ENCODE assay signal across 8 cellular contexts in the genomic region with DNA sequence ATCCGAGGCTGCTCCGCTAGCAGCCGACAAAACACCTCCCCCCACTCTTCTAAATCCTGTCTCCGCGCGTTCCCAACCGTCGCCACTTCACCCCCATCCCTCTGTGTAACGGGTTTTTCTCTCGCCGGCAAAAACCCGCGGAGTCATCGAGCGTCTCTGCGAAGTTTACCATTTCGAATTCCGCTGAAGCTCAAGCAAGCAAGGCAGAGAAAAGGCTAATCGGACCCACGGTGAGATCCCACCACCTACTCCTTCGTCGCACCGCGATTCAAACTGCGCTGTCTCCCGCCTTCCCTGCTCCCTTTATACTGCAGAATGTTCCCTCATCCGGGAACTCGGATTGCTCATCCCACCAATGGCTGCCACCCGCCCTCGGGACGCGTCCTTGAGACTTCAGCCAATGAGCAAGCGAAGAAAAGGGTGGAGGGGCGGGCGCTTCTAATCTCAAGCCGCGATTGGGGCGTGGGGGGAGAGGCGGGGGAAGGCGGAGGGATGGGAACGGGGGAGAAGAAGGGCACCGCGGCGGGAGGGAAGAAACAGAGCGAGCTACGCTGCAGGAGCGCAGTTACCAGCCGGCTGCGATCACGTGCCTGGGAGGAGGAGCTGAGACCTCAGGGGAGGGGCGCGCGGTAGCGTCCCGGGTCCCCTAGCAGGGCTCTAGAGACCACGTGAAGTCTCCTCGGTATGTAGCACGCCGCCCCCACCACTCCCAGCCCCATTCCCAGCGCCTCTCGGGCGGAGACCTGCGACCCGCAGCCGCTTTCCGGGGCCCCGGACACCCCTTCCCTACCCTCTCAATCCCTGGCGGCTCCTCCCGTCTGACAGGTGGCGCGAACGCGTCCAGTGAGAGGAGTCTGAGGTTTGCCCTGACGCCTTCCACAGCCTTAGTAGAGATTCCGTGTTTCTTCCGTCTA. TPM values are rescaled to one million over a fixed set of nuclear protein-coding genes. Genes with fewer than 3 reads are reported as not detected.
A peak's percentile ranks its signal among the peaks of the same experiment; 100 is the strongest.
DNase-seq lines count a peak whose midpoint lies in the region; ATAC-seq and TF ChIP-seq lines count a peak whose summit lies in the region.

A gene (minus strand): TSS at position 277 of the 914 bp plus-strand sequence. CDS start 105 bp downstream, at position 172.

- 0 to 1% methylated on average over 71 to 76 of the region's 76 CpGs for WGBS in heart right ventricle, 2 donors
- 0 to 1% methylated on average over 40 to 72 of the region's 76 CpGs for WGBS in upper lobe of left lung, 2 donors

- in situ Hi-C loops in GM13977 (cut with MboI; ENCODE audit: low pct_unique_long_range_greater_than_20kb, low sequenced_read_pairs, unreplicated experiment): loop anchor here (10.0 kb wide), 1 partner anchor 135 kb away; a partner anchor contains a TSS

- intact Hi-C loops in heart right ventricle (cut with DNase I) (loop anchor here (2.0 to 10.0 kb wide), 9 partner anchors 53 to 388 kb away; a partner anchor contains a TSS), posterior cingulate gyrus (cut with DNase I) (loop anchor here (1.0 kb wide), 1 partner anchor 386 kb away; a partner anchor contains a TSS)

- DNase-seq in GM13977 (ENCODE audit: low spot score) (peak; percentile 97), NCI-H146 (lab: John Stamatoyannopoulos, UW) (peak; percentile 94), T-cell (peak; percentile 90 to 98 (median 95)), amniotic epithelial cell (ENCODE audit: low read depth) (peak; percentile 98), heart right ventricle (peak; percentile 98 to 99), posterior cingulate gyrus (peak; percentile 97 to 100 (median 98)), upper lobe of left lung (peak; percentile 94 to 98)

- TF ChIP-seq POLR2A in upper lobe of left lung (IDR thresholded peaks at IDR 0.05): peak in 3 of 4 donors; percentile 85 to 96 (median 96)

- H3K9me3 ChIP-seq in heart right ventricle: no peaks in the 10 kb centered on the region
- H3K9me3 ChIP-seq in upper lobe of left lung: no peaks in the 10 kb centered on the region

- H3K27ac ChIP-seq in heart right ventricle (peak within 1 kb of the TSS; percentile 65 to 96 (median 88)), upper lobe of left lung (peak within 1 kb of the TSS; percentile 78 to 99 (median 96))

- H3K9me3 Mint-ChIP-seq in T-cell: no peaks in the 10 kb centered on the region

- TF ChIP-seq CTCF in GM13977 (IDR thresholded peaks at IDR 0.05; ENCODE audit: extremely low read depth, insufficient read depth, missing control alignments) (no peak), heart right ventricle (IDR thresholded peaks at IDR 0.05) (peak in 1 of 9 donors; percentile 11), upper lobe of left lung (IDR thresholded peaks at IDR 0.05) (peak in 1 of 6 experiments; percentile 11)

- H3K4me3 Mint-ChIP-seq in T-cell: no peak within 1 kb of the TSS

- no peaks in the 10 kb centered on the region for H3K27me3 Mint-ChIP-seq in T-cell

- H3K27me3 ChIP-seq in heart right ventricle (no peaks in the 10 kb centered on the region), upper lobe of left lung (no peaks in the 10 kb centered on the region)

- CTCF ChIA-PET in T-cell (lab: Charles Lee): interaction anchor here (0.5 to 2.6 kb wide), 15 partner anchors 10 to 1807 kb away, joined by 3 to 10 read pairs (median 5); a partner anchor contains a TSS

- H3K4me3 ChIP-seq in heart right ventricle (peak within 1 kb of the TSS; percentile 67 to 95 (median 80)), upper lobe of left lung (peak within 1 kb of the TSS; percentile 59 to 90 (median 84))

- ATAC-seq in HG02870 (IDR thresholded peaks at IDR 0.05; ENCODE audit: unreplicated experiment) (peak; percentile 60), T-cell (replicated peaks in 1 of 4) (peak; percentile 70 to 76 (median 73)), heart right ventricle (peak; percentile 89 to 96 (median 95)), upper lobe of left lung (ENCODE audit: low FRiP score in 2 of 2) (peak; percentile 93 to 97)

- POLR2A ChIA-PET in T-cell (lab: Charles Lee): interaction anchor here (0.6 to 2.0 kb wide), 9 partner anchors 9 to 1473 kb away, joined by 3 to 10 read pairs (median 5); a partner anchor contains a TSS

- H3K36me3 Mint-ChIP-seq in T-cell: peaks cover 5% of the 10 kb centered on the region

- no peak within 1 kb of the TSS for H3K27ac Mint-ChIP-seq in T-cell

- peaks cover 0 to 12% (median 0%) of the 10 kb centered on the region in 9 donors for H3K36me3 ChIP-seq in heart right ventricle
- H3K36me3 ChIP-seq in upper lobe of left lung: peaks cover 0 to 12% (median 4%) of the 10 kb centered on the region in 4 donors

- H3K4me1 ChIP-seq in heart right ventricle (peaks cover 3 to 43% (median 35%) of the 10 kb centered on the region in 9 donors), upper lobe of left lung (peaks cover 27 to 34% (median 30%) of the 10 kb centered on the region in 4 donors)

- TF ChIP-seq EP300 in upper lobe of left lung (IDR thresholded peaks at IDR 0.05): peak in 1 of 4 donors; percentile 51

- peaks cover 12 to 28% (median 21%) of the 10 kb centered on the region in 3 donors for H3K4me1 Mint-ChIP-seq in T-cell

RNA-seq across cellular contexts. Expression of the gene that starts here (rescaled TPM):
- total RNA-seq in T-cell (100 to 1,000 TPM in 4 of 5 donors, 10 to 100 TPM in 1; 93.9 to 146 (median 131) TPM), heart right ventricle (100 to 1,000 TPM in 1 of 10 donors, 10 to 100 TPM in 9; 37.1 to 106 (median 49.4) TPM), upper lobe of left lung (100 to 1,000 TPM in 4 of 6 donors, 10 to 100 TPM in 2; 21.0 to 144 (median 112) TPM)
- 100 to 1,000 TPM in 1 of 2 donors, 10 to 100 TPM in 1; 34.8 to 211 TPM for polyA plus RNA-seq in heart right ventricle

Comparison
In these comparisons a context has a peak if more than half of its experiments do, and no peak if none do; other contexts are left out.
1. Peak in every context shown above with its lines: DNase-seq, ATAC-seq, H3K4me3 ChIP-seq and H3K27ac ChIP-seq.